In genomic region chr6:132741281-132741680, GRCh38 we compare ENCODE assay signal across 40 cellular contexts. TPM values are rescaled to one million over a fixed set of nuclear protein-coding genes. Genes with fewer than 3 reads are reported as not detected.
"Had no signal": no experiment of that assay in that cellular context is flagged by ENCODE, and none has a peak within 500 bp of the region (broad histone marks: within the 10 kb centered on the region; RNA-seq: fewer than 3 reads in every experiment).

No MANE protein-coding gene starts in this region.

- H3K36me3 ChIP-seq: adrenal gland, breast epithelium, cardiac muscle cell, esophagus squamous epithelium, gastroesophageal sphincter had no signal

- DNase-seq: activated CD4-positive, alpha-beta memory T cell treated with anti-CD3 and anti-CD28 coated beads for 36 hours; activated CD4-positive, alpha-beta T cell treated with anti-CD3 and anti-CD28 coated beads for 36 hours; activated CD4-positive, alpha-beta T cell treated with anti-CD3 and anti-CD28 coated beads, Interleukin-2, amount 10 ng/mL, durations not matched to agents 24 days and 14 days; activated CD4-positive, CD25-positive, alpha-beta regulatory T cell; activated CD4-positive, CD25-positive, alpha-beta regulatory T cell treated with anti-CD3 and anti-CD28 coated beads, Interleukin-2, amount 50 U/mL, for 72 hours; activated CD8-positive, alpha-beta memory T cell treated with anti-CD3 and anti-CD28 coated beads, Interleukin-2, amount 10 ng/mL, durations not matched to agents 7 days and 5 days; activated CD8-positive, alpha-beta memory T cell treated with anti-CD3 and anti-CD28 coated beads, Interleukin-2, amount 50 U/mL, for 4 hours; activated CD8-positive, alpha-beta T cell treated with anti-CD3 and anti-CD28 coated beads, Interleukin-2, amount 10 ng/mL, durations not matched to agents 7 days and 5 days; activated effector memory CD4-positive, alpha-beta T cell treated with anti-CD3 and anti-CD28 coated beads, Interleukin-2, amount 50 U/mL, for 16 hours; activated naive CD4-positive, alpha-beta T cell treated with anti-CD3 and anti-CD28 coated beads for 36 hours; activated naive CD8-positive, alpha-beta T cell treated with anti-CD3 and anti-CD28 coated beads for 36 hours; activated naive CD8-positive, alpha-beta T cell treated with anti-CD3 and anti-CD28 coated beads, Interleukin-2, amount 50 U/mL, for 24 hours; activated T-cell treated with anti-CD3 and anti-CD28 coated beads, Interleukin-2, amount 50 U/mL, for 1 hour; activated T-cell treated with anti-CD3 and anti-CD28 coated beads, Interleukin-2, amount 50 U/mL, for 48 hours; adrenal gland; amygdala; aorta; central memory CD4-positive, alpha-beta T cell; cerebellar nuclear complex; dermis blood vessel endothelial cell; effector CD4-positive, alpha-beta T cell; effector memory CD8-positive, alpha-beta T cell; erythroblast; esophagus squamous epithelium; foreskin melanocyte; T-helper 1 cell; T-helper 17 cell; T1000 had no signal

- H3K4me3 ChIP-seq: adrenal gland, breast epithelium, cardiac muscle cell, coronary artery, esophagus squamous epithelium, gastroesophageal sphincter had no signal

- H3K4me1 Mint-ChIP-seq: brain had no signal

- H3K27ac ChIP-seq: adrenal gland, breast epithelium, cardiac muscle cell, esophagus squamous epithelium, gastroesophageal sphincter had no signal

- H3K36me3 Mint-ChIP-seq: brain had no signal

- H3K4me3 Mint-ChIP-seq: activated CD4-positive, alpha-beta memory T cell treated with anti-CD3 and anti-CD28 coated beads for 36 hours; activated CD4-positive, alpha-beta T cell treated with anti-CD3 and anti-CD28 coated beads for 36 hours; activated CD4-positive, alpha-beta T cell treated with anti-CD3 and anti-CD28 coated beads, Interleukin-2, amount 10 ng/mL, durations not matched to agents 24 days and 14 days; activated CD8-positive, alpha-beta memory T cell treated with anti-CD3 and anti-CD28 coated beads, Interleukin-2, amount 10 ng/mL, durations not matched to agents 7 days and 5 days; activated CD8-positive, alpha-beta T cell treated with anti-CD3 and anti-CD28 coated beads, Interleukin-2, amount 10 ng/mL, durations not matched to agents 7 days and 5 days; activated naive CD4-positive, alpha-beta T cell treated with anti-CD3 and anti-CD28 coated beads for 36 hours; activated naive CD4-positive, alpha-beta T cell treated with anti-CD3 and anti-CD28 coated beads, Interleukin-2, amount 50 U/mL, for 24 hours; activated naive CD8-positive, alpha-beta T cell treated with anti-CD3 and anti-CD28 coated beads for 36 hours; activated naive CD8-positive, alpha-beta T cell treated with anti-CD3 and anti-CD28 coated beads, Interleukin-2, amount 50 U/mL, for 24 hours; activated T-helper 1 cell treated with anti-CD3 and anti-CD28 coated beads, Interleukin-12 subunit alpha, Interleukin-12 subunit beta, Interleukin-2, Interleukin-4 antibody, amounts not matched to agents 30 ng/mL and 10 ng/mL and 1 ng/mL, durations not matched to agents 14 hours and 24 hours and 36 hours; brain; effector memory CD8-positive, alpha-beta T cell; T-helper 17 cell; T-helper 2 cell treated with Interferon-gamma antibody and Interleukin-4, amounts not matched to agents 5 μg/mL and 100 μg/mL, for 36 hours had no signal

- H3K27ac Mint-ChIP-seq: activated CD4-positive, alpha-beta memory T cell treated with anti-CD3 and anti-CD28 coated beads for 36 hours; activated CD4-positive, alpha-beta T cell treated with anti-CD3 and anti-CD28 coated beads for 36 hours; activated CD4-positive, alpha-beta T cell treated with anti-CD3 and anti-CD28 coated beads, Interleukin-2, amount 10 ng/mL, durations not matched to agents 24 days and 14 days; activated CD8-positive, alpha-beta memory T cell treated with anti-CD3 and anti-CD28 coated beads, Interleukin-2, amount 10 ng/mL, durations not matched to agents 7 days and 5 days; activated CD8-positive, alpha-beta T cell treated with anti-CD3 and anti-CD28 coated beads, Interleukin-2, amount 10 ng/mL, durations not matched to agents 7 days and 5 days; activated naive CD4-positive, alpha-beta T cell treated with anti-CD3 and anti-CD28 coated beads for 36 hours; activated naive CD4-positive, alpha-beta T cell treated with anti-CD3 and anti-CD28 coated beads, Interleukin-2, amount 50 U/mL, for 24 hours; activated naive CD8-positive, alpha-beta T cell treated with anti-CD3 and anti-CD28 coated beads for 36 hours; activated naive CD8-positive, alpha-beta T cell treated with anti-CD3 and anti-CD28 coated beads, Interleukin-2, amount 50 U/mL, for 24 hours; activated T-helper 1 cell treated with anti-CD3 and anti-CD28 coated beads, Interleukin-12 subunit alpha, Interleukin-12 subunit beta, Interleukin-2, Interleukin-4 antibody, amounts not matched to agents 30 ng/mL and 10 ng/mL and 1 ng/mL, durations not matched to agents 14 hours and 24 hours and 36 hours; activated T-helper 2 cell treated with anti-CD3 and anti-CD28 coated beads, Interferon-gamma antibody, Interleukin-2, Interleukin-4, amounts not matched to agents 10 μg/mL and 5 μg/mL and 100 μg/mL, durations not matched to agents 14 hours and 24 hours and 36 hours; brain; effector memory CD8-positive, alpha-beta T cell; T-helper 17 cell; T-helper 2 cell treated with Interferon-gamma antibody and Interleukin-4, amounts not matched to agents 5 μg/mL and 100 μg/mL, for 36 hours had no signal

- H3K27me3 ChIP-seq: adrenal gland, breast epithelium, cardiac muscle cell, esophagus squamous epithelium, gastroesophageal sphincter had no signal

- H3K4me1 ChIP-seq: adrenal gland, breast epithelium, gastroesophageal sphincter had no signal

- H3K27me3 Mint-ChIP-seq: activated CD4-positive, alpha-beta memory T cell treated with anti-CD3 and anti-CD28 coated beads for 36 hours; activated CD4-positive, alpha-beta T cell treated with anti-CD3 and anti-CD28 coated beads for 36 hours; activated naive CD4-positive, alpha-beta T cell treated with anti-CD3 and anti-CD28 coated beads, Interleukin-2, amount 50 U/mL, for 24 hours; activated naive CD8-positive, alpha-beta T cell treated with anti-CD3 and anti-CD28 coated beads for 36 hours; activated naive CD8-positive, alpha-beta T cell treated with anti-CD3 and anti-CD28 coated beads, Interleukin-2, amount 50 U/mL, for 24 hours; T-helper 17 cell had no signal

- H3K9me3 ChIP-seq: adrenal gland, breast epithelium, esophagus squamous epithelium, gastroesophageal sphincter had no signal

- ATAC-seq: activated CD4-positive, alpha-beta T cell treated with anti-CD3 and anti-CD28 coated beads for 36 hours; activated CD8-positive, alpha-beta memory T cell treated with anti-CD3 and anti-CD28 coated beads, Interleukin-2, amount 10 ng/mL, durations not matched to agents 7 days and 5 days; activated CD8-positive, alpha-beta T cell treated with anti-CD3 and anti-CD28 coated beads, Interleukin-2, amount 10 ng/mL, durations not matched to agents 7 days and 5 days; activated naive CD8-positive, alpha-beta T cell treated with anti-CD3 and anti-CD28 coated beads, Interleukin-2, amount 50 U/mL, for 24 hours; effector memory CD8-positive, alpha-beta T cell; gastroesophageal sphincter; T-helper 17 cell had no signal

RNA-seq across cellular contexts. Expression of gene VNN2, which starts 16.4 kb away (rescaled TPM):
- total RNA-seq: cardiac muscle cell, dermis blood vessel endothelial cell, fibroblast of villous mesenchyme had no signal
- polyA plus RNA-seq: cardiac muscle cell had no signal

RNA-seq across cellular contexts. Expression of gene VNN1, which starts 27.4 kb away (rescaled TPM):
- total RNA-seq: activated CD4-positive, alpha-beta memory T cell treated with anti-CD3 and anti-CD28 coated beads for 36 hours; activated CD4-positive, alpha-beta T cell treated with anti-CD3 and anti-CD28 coated beads for 36 hours; activated CD4-positive, alpha-beta T cell treated with anti-CD3 and anti-CD28 coated beads, Interleukin-2, amount 10 ng/mL, durations not matched to agents 24 days and 14 days; activated CD8-positive, alpha-beta memory T cell treated with anti-CD3 and anti-CD28 coated beads for 36 hours; activated CD8-positive, alpha-beta memory T cell treated with anti-CD3 and anti-CD28 coated beads, Interleukin-2, amount 10 ng/mL, durations not matched to agents 7 days and 5 days; activated CD8-positive, alpha-beta T cell treated with anti-CD3 and anti-CD28 coated beads, Interleukin-2, amount 10 ng/mL, durations not matched to agents 7 days and 5 days; activated naive CD4-positive, alpha-beta T cell treated with anti-CD3 and anti-CD28 coated beads for 36 hours; activated naive CD8-positive, alpha-beta T cell treated with anti-CD3 and anti-CD28 coated beads for 36 hours; activated T-helper 1 cell treated with anti-CD3 and anti-CD28 coated beads, Interleukin-12 subunit alpha, Interleukin-12 subunit beta, Interleukin-2, Interleukin-4 antibody, amounts not matched to agents 30 ng/mL and 10 ng/mL and 1 ng/mL, durations not matched to agents 14 hours and 24 hours and 36 hours; activated T-helper 2 cell treated with anti-CD3 and anti-CD28 coated beads, Interferon-gamma antibody, Interleukin-2, Interleukin-4, amounts not matched to agents 10 μg/mL and 5 μg/mL and 100 μg/mL, durations not matched to agents 14 hours and 24 hours and 36 hours; cardiac muscle cell; dermis blood vessel endothelial cell; fibroblast of lung had no signal
- polyA plus RNA-seq: cardiac muscle cell, fibroblast of lung had no signal
